In genomic region chr6:156126535-156126934, GRCh38 we compare ENCODE assay signal across 28 cellular contexts.
"Had no signal": no experiment of that assay in that cellular context is flagged by ENCODE, and none has a peak within 500 bp of the region (broad histone marks: within the 10 kb centered on the region; RNA-seq: fewer than 3 reads in every experiment).

No MANE protein-coding gene starts in this region.

- H3K4me3 ChIP-seq: hepatocyte, mucosa of descending colon, right lobe of liver, skin epidermis, vagina had no signal

- H3K36me3 ChIP-seq: right lobe of liver, vagina had no signal

- H3K36me3 Mint-ChIP-seq: activated CD8-positive, alpha-beta memory T cell treated with anti-CD3 and anti-CD28 coated beads, Interleukin-2, amount 10 ng/mL, durations not matched to agents 7 days and 5 days; brain; memory B cell; stimulated activated effector memory CD8-positive, alpha-beta T cell treated with anti-CD3 and anti-CD28 coated beads, Interleukin-12 subunit alpha, Interleukin-12 subunit beta, amount 100 ng/mL, for 72 hours had no signal

- H3K9me3 Mint-ChIP-seq: activated CD8-positive, alpha-beta T cell treated with anti-CD3 and anti-CD28 coated beads for 36 hours; activated naive CD4-positive, alpha-beta T cell treated with anti-CD3 and anti-CD28 coated beads, Interleukin-2, amount 50 U/mL, for 24 hours; stimulated activated naive CD8-positive, alpha-beta T cell treated with anti-CD3 and anti-CD28 coated beads, Interleukin-15, amount 100 ng/mL, for 72 hours had no signal

- H3K9me3 ChIP-seq: mucosa of descending colon, right lobe of liver, vagina had no signal

- H3K4me2 ChIP-seq: hepatocyte had no signal

- DNase-seq: activated CD4-positive, alpha-beta T cell treated with anti-CD3 and anti-CD28 coated beads, Interleukin-2, amount 10 ng/mL, durations not matched to agents 24 days and 14 days; activated CD8-positive, alpha-beta memory T cell treated with anti-CD3 and anti-CD28 coated beads, Interleukin-2, amount 10 ng/mL, durations not matched to agents 7 days and 5 days; activated CD8-positive, alpha-beta T cell treated with anti-CD3 and anti-CD28 coated beads for 36 hours; activated gamma-delta T cell treated with Interleukin-2 at 50 U/mL for 16 hours; activated T-cell treated with anti-CD3 and anti-CD28 coated beads for 4 hours; caudate nucleus; dermis blood vessel endothelial cell; effector CD8-positive, alpha-beta T cell; erythroblast; glutamatergic neuron; left colon; mucosa of descending colon; nephron progenitor cell; nucleus accumbens; right lobe of liver; stimulated activated CD4-positive, alpha-beta T cell treated with anti-CD3 and anti-CD28 coated beads, Interleukin-2, amount 100 ng/mL, for 24 hours; stimulated activated naive CD8-positive, alpha-beta T cell treated with anti-CD3 and anti-CD28 coated beads, Interleukin-15, amount 100 ng/mL, for 72 hours; trophoblast cell had no signal

- H3K4me1 ChIP-seq: parathyroid adenoma, right lobe of liver had no signal

- H2AFZ ChIP-seq: hepatocyte, parathyroid adenoma had no signal

- H3K9ac ChIP-seq: parathyroid adenoma had no signal

- H3K4me3 Mint-ChIP-seq: activated CD4-positive, alpha-beta T cell treated with anti-CD3 and anti-CD28 coated beads, Interleukin-2, amount 10 ng/mL, durations not matched to agents 24 days and 14 days; activated CD8-positive, alpha-beta memory T cell treated with anti-CD3 and anti-CD28 coated beads, Interleukin-2, amount 10 ng/mL, durations not matched to agents 7 days and 5 days; activated CD8-positive, alpha-beta T cell treated with anti-CD3 and anti-CD28 coated beads for 36 hours; activated naive CD4-positive, alpha-beta T cell treated with anti-CD3 and anti-CD28 coated beads, Interleukin-2, amount 50 U/mL, for 24 hours; memory B cell; nephron progenitor cell; stimulated activated effector memory CD8-positive, alpha-beta T cell treated with anti-CD3 and anti-CD28 coated beads, Interleukin-12 subunit alpha, Interleukin-12 subunit beta, amount 100 ng/mL, for 72 hours; stimulated activated naive CD8-positive, alpha-beta T cell treated with anti-CD3 and anti-CD28 coated beads, Interleukin-15, amount 100 ng/mL, for 72 hours had no signal

- FAIRE-seq: frontal cortex, islet of Langerhans had no signal

- H3K4me1 Mint-ChIP-seq: activated CD4-positive, alpha-beta T cell treated with anti-CD3 and anti-CD28 coated beads, Interleukin-2, amount 10 ng/mL, durations not matched to agents 24 days and 14 days; activated CD8-positive, alpha-beta memory T cell treated with anti-CD3 and anti-CD28 coated beads, Interleukin-2, amount 10 ng/mL, durations not matched to agents 7 days and 5 days; activated naive CD4-positive, alpha-beta T cell treated with anti-CD3 and anti-CD28 coated beads, Interleukin-2, amount 50 U/mL, for 24 hours; nephron progenitor cell; stimulated activated effector memory CD8-positive, alpha-beta T cell treated with anti-CD3 and anti-CD28 coated beads, Interleukin-12 subunit alpha, Interleukin-12 subunit beta, amount 100 ng/mL, for 72 hours; stimulated activated naive CD8-positive, alpha-beta T cell treated with anti-CD3 and anti-CD28 coated beads, Interleukin-15, amount 100 ng/mL, for 72 hours had no signal

- H3K27me3 ChIP-seq: hepatocyte, right lobe of liver, vagina had no signal

- H3K27me3 Mint-ChIP-seq: activated CD4-positive, alpha-beta T cell treated with anti-CD3 and anti-CD28 coated beads, Interleukin-2, amount 10 ng/mL, durations not matched to agents 24 days and 14 days; activated CD8-positive, alpha-beta memory T cell treated with anti-CD3 and anti-CD28 coated beads, Interleukin-2, amount 10 ng/mL, durations not matched to agents 7 days and 5 days; activated CD8-positive, alpha-beta T cell treated with anti-CD3 and anti-CD28 coated beads for 36 hours; activated naive CD4-positive, alpha-beta T cell treated with anti-CD3 and anti-CD28 coated beads, Interleukin-2, amount 50 U/mL, for 24 hours; memory B cell; stimulated activated naive CD8-positive, alpha-beta T cell treated with anti-CD3 and anti-CD28 coated beads, Interleukin-15, amount 100 ng/mL, for 72 hours had no signal

- H3K27ac ChIP-seq: hepatocyte, parathyroid adenoma, right lobe of liver, vagina had no signal

- H3K27ac Mint-ChIP-seq: activated CD4-positive, alpha-beta T cell treated with anti-CD3 and anti-CD28 coated beads, Interleukin-2, amount 10 ng/mL, durations not matched to agents 24 days and 14 days; activated CD8-positive, alpha-beta memory T cell treated with anti-CD3 and anti-CD28 coated beads, Interleukin-2, amount 10 ng/mL, durations not matched to agents 7 days and 5 days; activated CD8-positive, alpha-beta T cell treated with anti-CD3 and anti-CD28 coated beads for 36 hours; memory B cell; nephron progenitor cell; stimulated activated effector memory CD8-positive, alpha-beta T cell treated with anti-CD3 and anti-CD28 coated beads, Interleukin-12 subunit alpha, Interleukin-12 subunit beta, amount 100 ng/mL, for 72 hours; stimulated activated naive CD8-positive, alpha-beta T cell treated with anti-CD3 and anti-CD28 coated beads, Interleukin-15, amount 100 ng/mL, for 72 hours had no signal
